Comparison of ENCODE assay signal across 20 cellular contexts in genomic region chr19:20351244-20351643, GRCh38.
DNase-seq lines count a peak whose midpoint lies in the region; ATAC-seq, FAIRE-seq and TF ChIP-seq lines count a peak whose summit lies in the region.
"Had no signal": no experiment of that assay in that cellular context is flagged by ENCODE, and none has a peak within 500 bp of the region (broad histone marks: within the 10 kb centered on the region; RNA-seq: fewer than 3 reads in every experiment).

No MANE protein-coding gene starts in this region.

- peak overlapping the region; percentile 14 for H3K27ac ChIP-seq in OCI-LY1 (ENCODE audit: low read depth, low read length, poor library complexity, severe bottlenecking)

- no peak overlapping the region for H3K9ac ChIP-seq in OCI-LY1 (ENCODE audit: low read length)
- H3K9ac ChIP-seq: SK-N-SH had no signal

- TF ChIP-seq CTCF in OCI-LY1 (IDR thresholded peaks at IDR 0.05; ENCODE audit: low read length), result no peak

- peak; percentile 92 for FAIRE-seq in islet of Langerhans (lab: Jason Lieb, UNC)
- FAIRE-seq: A204.1, K562 had no signal

- H2AFZ ChIP-seq in OCI-LY1 (ENCODE audit: low read length), result no peak overlapping the region

- H3F3A ChIP-seq in OCI-LY1 (ENCODE audit: insufficient read depth, low read length), result no peaks in the 10 kb centered on the region; the same call in 1 of the 2 replicates

- no peaks in the 10 kb centered on the region for H3K36me3 ChIP-seq in OCI-LY1 (ENCODE audit: insufficient read depth, low read length)
- H3K36me3 ChIP-seq: MG63 had no signal

- no peak for ATAC-seq in GM18502 (IDR thresholded peaks at IDR 0.05; ENCODE audit: poor library complexity, unreplicated experiment)
- ATAC-seq: K562, Panc1 had no signal

- DNase-seq in NCI-H1092 (lab: John Stamatoyannopoulos, UW) (peak; percentile 1), pons (ENCODE audit: low spot score) (peak; percentile 48), NCI-H2196 treated with DMSO at 0.1 percent for 48 hours (lab: John Stamatoyannopoulos, UW; ENCODE audit: unreplicated experiment) (no peak), AG20443 (ENCODE audit: low spot score) (no peak)
- DNase-seq: DMS79; H7; MG63; NCI-H1436 treated with DMSO at 0.1 percent for 48 hours; NCI-H1930; NCI-H446 treated with DMSO at 0.1 percent for 48 hours; NCI-H526 treated with DMSO at 0.1 percent for 48 hours; NK-92 treated with Interleukin-12 subunit alpha and Interleukin-12 subunit beta, amount 100 ng/mL, for 24 hours; SIG-M5; SK-N-SH had no signal

- H3K4me2 ChIP-seq in OCI-LY1 (ENCODE audit: low read length), result no peak overlapping the region
- H3K4me2 ChIP-seq: SK-N-SH had no signal

- H4K20me1 ChIP-seq in OCI-LY1 (ENCODE audit: insufficient read depth, low read length), result no peaks in the 10 kb centered on the region

- peaks cover 23% of the 10 kb centered on the region for H3K4me1 ChIP-seq in OCI-LY1 (ENCODE audit: insufficient read depth, low read length, severe bottlenecking)

- H3K79me2 ChIP-seq in OCI-LY1 (ENCODE audit: insufficient read depth, low read length), result no peaks in the 10 kb centered on the region

- no peaks in the 10 kb centered on the region for H3K9me3 ChIP-seq in OCI-LY1 (ENCODE audit: low read length)
- H3K9me3 ChIP-seq: MG63, SK-N-SH had no signal

- no peak overlapping the region for H3K4me3 ChIP-seq in OCI-LY1 (ENCODE audit: low read depth, low read length, poor library complexity, severe bottlenecking)
- H3K4me3 ChIP-seq: K562, MG63 had no signal

- H3K9me2 ChIP-seq in OCI-LY1 (ENCODE audit: low read depth, low read length), result no peaks in the 10 kb centered on the region
- H3K9me2 ChIP-seq: SK-N-SH had no signal

- H3K27me3 ChIP-seq in OCI-LY1 (ENCODE audit: insufficient read depth, low read length), result no peaks in the 10 kb centered on the region
- H3K27me3 ChIP-seq: MG63 had no signal

Comparison
In these comparisons a context has a peak if more than half of its experiments do, and no peak if none do; other contexts are left out.
1. DNase-seq: peak in NCI-H1092 (single experiment) and pons (single experiment); none in NCI-H2196 treated with DMSO at 0.1 percent for 48 hours (single experiment) and AG20443 (single experiment).